2 cellular contexts compared by ENCODE assay signal in genomic region chr6:55621993-55622392, GRCh38.
A peak's percentile ranks its signal among the peaks of the same experiment; 100 is the strongest.
TF ChIP-seq lines count a peak whose summit lies in the region.

No MANE protein-coding gene starts in this region.

TF ChIP-seq in HepG2, 621 proteins besides CTCF, POLR2A, EP300 and RAD21:
- TF ChIP-seq MIXL1 (CRISPR knock-in tag; IDR thresholded peaks at IDR 0.05) (no peak), CEBPZ (IDR thresholded peaks at IDR 0.05; ENCODE audit: low read length) (no peak), ATF7 (IDR thresholded peaks at IDR 0.05) (peak; percentile 89), ATF7 (CRISPR knock-in tag; IDR thresholded peaks at IDR 0.05) (no peak)

TF ChIP-seq in HEK293, 187 proteins besides CTCF, POLR2A, EP300 and RAD21:
- TF ChIP-seq ZNF362 (tag by site-specific recombination; IDR thresholded peaks at IDR 0.05) (no peak), ATF2 (tag by site-specific recombination; IDR thresholded peaks at IDR 0.05; ENCODE audit: low read depth) (peak; percentile 64)
TF ChIP-seq in HEK293: peak in this region for 1.
